Comparison of ENCODE assay signal across 23 cellular contexts in genomic region chrX:72253686-72254085, GRCh38. TPM values are rescaled to one million over a fixed set of nuclear protein-coding genes. Genes with fewer than 3 reads are reported as not detected.
"Had no signal": no experiment of that assay in that cellular context is flagged by ENCODE, and none has a peak within 500 bp of the region (broad histone marks: within the 10 kb centered on the region; RNA-seq: fewer than 3 reads in every experiment).

No MANE protein-coding gene starts in this region.

- H3K4me2 ChIP-seq: SK-N-SH had no signal

- H3K9ac ChIP-seq: SK-N-SH had no signal

- H3K4me3 ChIP-seq: MG63 had no signal

- H3K9me3 ChIP-seq: MG63, SK-N-SH had no signal

- H3K36me3 ChIP-seq: MG63 had no signal

- DNase-seq: IMR-90, Karpas-422, KG1, MG63, NCI-H1092, NCI-H1436, NCI-H187, NCI-H2029, NCI-H2081 treated with DMSO at 0.1 percent for 48 hours, NCI-H2227 treated with DMSO at 0.1 percent for 48 hours, NCI-H446, NCI-H510A, NCI-H524 treated with DMSO at 0.1 percent for 48 hours, NCI-H69, NCI-H774, Right ventricle myocardium superior, RPMI8226, SIG-M5, SK-N-SH, SW 1271 had no signal

- FAIRE-seq: HepG2, RCC 7860 had no signal

- H3K27me3 ChIP-seq: MG63 had no signal

RNA-seq across cellular contexts. Expression of gene CITED1, which starts 52.0 kb away (rescaled TPM):
- total RNA-seq: HepG2, HT1080, Right ventricle myocardium superior had no signal
